In genomic region chr3:58462829-58463180, GRCh38 we compare ENCODE assay signal across 1 cellular context.
TF ChIP-seq lines count a peak whose summit lies in the region.

No MANE protein-coding gene starts in this region.

TF ChIP-seq in GM23338, 12 proteins besides CTCF, POLR2A, EP300 and RAD21:
- TF ChIP-seq POLR2AphosphoS5 (IDR thresholded peaks at IDR 0.05; ENCODE audit: low read depth) (no peak), EZH2 (IDR thresholded peaks at IDR 0.05; ENCODE audit: low read depth, unreplicated experiment) (no peak), ETS1 (IDR thresholded peaks at IDR 0.05) (no peak), CREB1 (CRISPR knock-in tag; IDR thresholded peaks at IDR 0.05; ENCODE audit: low read depth) (no peak), STAT1 (IDR thresholded peaks at IDR 0.05; ENCODE audit: unreplicated experiment) (no peak), EZH2phosphoT487 (IDR thresholded peaks at IDR 0.05; ENCODE audit: unreplicated experiment) (no peak), ZNF331 (CRISPR knock-in tag; IDR thresholded peaks at IDR 0.05; ENCODE audit: low read depth) (no peak), REST (IDR thresholded peaks at IDR 0.05; ENCODE audit: unreplicated experiment) (no peak)
